In the genomic region with DNA sequence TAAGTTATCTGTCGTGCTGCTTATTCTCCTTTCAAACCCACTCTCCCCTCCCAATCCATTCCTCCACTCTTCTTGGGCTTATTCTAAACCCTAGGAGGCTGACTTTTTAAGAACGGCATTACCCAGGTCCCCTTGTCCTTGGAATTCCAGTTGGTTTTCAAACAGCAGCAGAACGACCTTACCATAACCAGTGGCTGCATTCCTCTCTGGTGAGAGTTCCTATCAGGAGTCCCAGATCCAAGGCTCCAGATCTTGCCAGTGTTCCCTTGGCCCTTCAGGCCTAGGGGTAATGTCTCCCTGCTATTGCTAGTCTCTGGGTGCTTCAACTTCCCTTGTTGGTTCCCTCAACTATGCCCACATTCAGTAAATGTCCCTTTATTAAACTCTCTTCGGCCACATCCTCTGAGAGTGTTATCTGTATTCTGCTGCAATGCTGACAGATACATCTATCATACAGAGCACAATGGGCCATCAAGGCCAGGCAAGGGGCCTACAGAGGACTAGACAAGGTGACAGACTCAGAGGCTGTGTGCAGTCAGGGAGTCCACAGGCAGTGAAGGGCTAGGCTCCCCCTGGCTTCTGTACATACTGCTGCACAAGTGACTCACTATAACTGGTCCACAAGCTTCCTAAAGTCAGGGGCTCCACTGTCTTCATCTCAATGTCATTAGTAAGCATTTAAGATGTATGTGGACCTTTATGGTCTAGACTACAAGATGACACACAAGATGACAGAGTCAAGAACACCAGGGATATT, we compare ENCODE assay signal across 9 cellular contexts. TPM values are rescaled to one million over a fixed set of nuclear protein-coding genes. Genes with fewer than 3 reads are reported as not detected.
DNase-seq lines count a peak whose midpoint lies in the region; ATAC-seq and TF ChIP-seq lines count a peak whose summit lies in the region.
"Had no signal": no experiment of that assay in that cellular context is flagged by ENCODE, and none has a peak within 500 bp of the region (broad histone marks: within the 10 kb centered on the region; RNA-seq: fewer than 3 reads in every experiment).

No MANE protein-coding gene starts in this region.

- peaks cover 15% of the 10 kb centered on the region for H3K36me3 Mint-ChIP-seq in stimulated activated naive CD8-positive, alpha-beta T cell treated with anti-CD3 and anti-CD28 coated beads, Interleukin-15, Interleukin-2, amounts not matched to agents 100 ng/mL and 50 ng/mL, for 24 hours (ENCODE audit: low read depth)

- TF ChIP-seq CTCF in cardiac muscle cell (IDR thresholded peaks at IDR 0.05; ENCODE audit: low read depth, low read length) = peak; percentile 17

- no peak overlapping the region for H3K4me3 ChIP-seq in cardiac muscle cell

- H3K4me3 Mint-ChIP-seq in stimulated activated naive CD8-positive, alpha-beta T cell treated with anti-CD3 and anti-CD28 coated beads, Interleukin-15, Interleukin-2, amounts not matched to agents 100 ng/mL and 50 ng/mL, for 24 hours = no peak overlapping the region

- H3K4me1 ChIP-seq in cardiac muscle cell (ENCODE audit: low read depth) = peaks cover 22% of the 10 kb centered on the region
- H3K4me1 ChIP-seq: parathyroid adenoma had no signal

- peaks cover 78% of the 10 kb centered on the region for H3K4me1 Mint-ChIP-seq in stimulated activated naive CD8-positive, alpha-beta T cell treated with anti-CD3 and anti-CD28 coated beads, Interleukin-15, Interleukin-2, amounts not matched to agents 100 ng/mL and 50 ng/mL, for 24 hours (ENCODE audit: low read depth)

- DNase-seq in cardiac muscle cell (ENCODE audit: low read depth in 1 of 2, low spot score in 1 of 2) (peak in 1 of 2 donors; percentile 21), cardiac septum (ENCODE audit: low spot score) (no peak), NAMALWA (ENCODE audit: low spot score) (peak; percentile 4), NCI-H2081 treated with DMSO at 0.1 percent for 48 hours (lab: John Stamatoyannopoulos, UW) (no peak), SKM-1 (lab: John Stamatoyannopoulos, UW; ENCODE audit: unreplicated experiment) (no peak), posterior vena cava (ENCODE audit: low spot score) (no peak)

- H3K9me3 ChIP-seq in cardiac muscle cell (ENCODE audit: low read depth) = no peaks in the 10 kb centered on the region

- no peaks in the 10 kb centered on the region for H3K27me3 Mint-ChIP-seq in stimulated activated naive CD8-positive, alpha-beta T cell treated with anti-CD3 and anti-CD28 coated beads, Interleukin-15, Interleukin-2, amounts not matched to agents 100 ng/mL and 50 ng/mL, for 24 hours

- no peaks in the 10 kb centered on the region for H3K9me3 Mint-ChIP-seq in stimulated activated naive CD8-positive, alpha-beta T cell treated with anti-CD3 and anti-CD28 coated beads, Interleukin-15, Interleukin-2, amounts not matched to agents 100 ng/mL and 50 ng/mL, for 24 hours

- H3K27me3 ChIP-seq in cardiac muscle cell = no peaks in the 10 kb centered on the region

- H3K36me3 ChIP-seq in cardiac muscle cell = no peaks in the 10 kb centered on the region

- peak overlapping the region; percentile 74 for H3K27ac Mint-ChIP-seq in stimulated activated naive CD8-positive, alpha-beta T cell treated with anti-CD3 and anti-CD28 coated beads, Interleukin-15, Interleukin-2, amounts not matched to agents 100 ng/mL and 50 ng/mL, for 24 hours

- H3K27ac ChIP-seq in cardiac muscle cell = peak overlapping the region; percentile 14
- H3K27ac ChIP-seq: parathyroid adenoma had no signal

- intact Hi-C loops in cardiac septum (cut with DNase I) = loop anchor here (5.0 to 10.0 kb wide), 3 partner anchors 35 to 103 kb away; a partner anchor contains a TSS
- intact Hi-C loops in posterior vena cava (cut with DNase I) = no loop called here

- peak; percentile 35 for ATAC-seq in esophagus mucosa

RNA-seq across cellular contexts. Expression of a gene that starts 10.1 kb away (rescaled TPM):
- total RNA-seq in cardiac muscle cell = 1.5 and 1.9 TPM in 2 replicates
- polyA plus RNA-seq in cardiac muscle cell = 1.7 TPM in 2 replicates
- 6.9 TPM for total RNA-seq in cardiac septum
- total RNA-seq in esophagus mucosa = 6.1 TPM
- 10 to 100 TPM in 1 of 2 donors, 1 to 10 TPM in 1; 8.7 to 10.5 TPM for total RNA-seq in posterior vena cava

RNA-seq across cellular contexts. Expression of a gene that starts 24.1 kb away (rescaled TPM):
- total RNA-seq in cardiac muscle cell (2.7 and 2.8 TPM in 2 replicates), cardiac septum (8.3 TPM), esophagus mucosa (4.1 TPM), posterior vena cava (10 to 100 TPM; 14.8 to 15.3 TPM)
- polyA plus RNA-seq in cardiac muscle cell = 1.8 and 3.0 TPM in 2 replicates

RNA-seq across cellular contexts. Expression of a gene that starts 46.0 kb away (rescaled TPM):
- total RNA-seq in cardiac muscle cell (0.14 TPM in 1 of 2 replicates, not detected in the other), cardiac septum (not detected), esophagus mucosa (not detected), posterior vena cava (under 1 TPM; 0.14 to 0.46 TPM)
- 0.30 TPM in 1 of 2 replicates, not detected in the other for polyA plus RNA-seq in cardiac muscle cell
